Comparison of ENCODE assay signal across 12 cellular contexts in genomic region chr7:111527545-111527944, GRCh38. TPM values are rescaled to one million over a fixed set of nuclear protein-coding genes. Genes with fewer than 3 reads are reported as not detected.
DNase-seq lines count a peak whose midpoint lies in the region; ATAC-seq, FAIRE-seq and TF ChIP-seq lines count a peak whose summit lies in the region.
"Had no signal": no experiment of that assay in that cellular context is flagged by ENCODE, and none has a peak within 500 bp of the region (broad histone marks: within the 10 kb centered on the region; RNA-seq: fewer than 3 reads in every experiment).

No MANE protein-coding gene starts in this region.

- FAIRE-seq in GM18507 (lab: Jason Lieb, UNC) = peak; percentile 83
- FAIRE-seq: H54 had no signal

- peak overlapping the region; percentile 95 for H3K27ac ChIP-seq in PC-3 (ENCODE audit: low read length)
- H3K27ac ChIP-seq: breast epithelium, right atrium auricular region had no signal

- POLR2A ChIA-PET in PC-3 (lab: Charles Lee; ENCODE audit: unreplicated experiment) = interaction anchor here (0.7 kb wide), 1 partner anchor 65 kb away, joined by 10 read pairs; no protein-coding TSS in a partner anchor

- CTCF ChIA-PET in PC-3 (lab: Charles Lee) = no interaction called here

- no peak overlapping the region for H2AFZ ChIP-seq in PC-3 (ENCODE audit: low read length)

- H4K20me1 ChIP-seq in PC-3 (ENCODE audit: low read length) = no peaks in the 10 kb centered on the region

- no TSS peak for BruUV-seq in PC-3 (replicated peaks; lab: Mats Ljungman, UMichigan)

- H3K4me2 ChIP-seq in PC-3 (ENCODE audit: low read length) = no peak overlapping the region

- H3K9ac ChIP-seq in PC-3 (ENCODE audit: low read length) = 0 out of 2 replicates have a peak overlapping the region, but pooled peaks have one; percentile 22

- H3F3A ChIP-seq in PC-3 (ENCODE audit: low read length, unreplicated experiment) = peaks cover 3% of the 10 kb centered on the region

- 0 out of 2 replicates have a peak, but pooled peaks cover 5% of the 10 kb centered on the region for H3K79me2 ChIP-seq in PC-3 (ENCODE audit: low read length)

- DNase-seq in GM18507 (ENCODE audit: extremely low spot score, insufficient read length, low read depth) = no peak
- no peak for DNase-seq in PC-3
- no peak for DNase-seq in NCI-H1694 (lab: John Stamatoyannopoulos, UW)
- DNase-seq in stimulated activated naive CD8-positive, alpha-beta T cell treated with anti-CD3 and anti-CD28 coated beads, Interleukin-15, Interleukin-2, amounts not matched to agents 100 U/mL and 50 U/mL, for 24 hours = no peak
- DNase-seq in H4 (ENCODE audit: low spot score) = no peak
- DNase-seq in cerebellar nuclear complex (lab: John Stamatoyannopoulos, UW) = no peak
- DNase-seq: CD4-positive, alpha-beta memory T cell had no signal

- H3K4me3 ChIP-seq in PC-3 (ENCODE audit: low read length) = no peak overlapping the region
- H3K4me3 ChIP-seq: breast epithelium, right atrium auricular region had no signal

- H3K4me1 ChIP-seq in PC-3 (ENCODE audit: insufficient read depth, low read length) = peaks cover 33% of the 10 kb centered on the region
- H3K4me1 ChIP-seq: breast epithelium had no signal

- no peaks in the 10 kb centered on the region for H3K9me2 ChIP-seq in PC-3 (replicated peaks; ENCODE audit: low read length)

- no peaks in the 10 kb centered on the region for H3K9me3 ChIP-seq in PC-3 (ENCODE audit: low read length)
- H3K9me3 ChIP-seq: breast epithelium, right atrium auricular region had no signal

- intact Hi-C loops in PC-3 (cut with micrococcal nuclease) = no loop called here

- TF ChIP-seq CTCF in PC-3 (conservative IDR thresholded peaks at IDR 0.05; ENCODE audit: low read depth, low read length) = no peak

- H3K36me3 ChIP-seq in PC-3 (ENCODE audit: low read depth, low read length) = no peaks in the 10 kb centered on the region
- H3K36me3 ChIP-seq: breast epithelium, right atrium auricular region had no signal

- H3K27me3 ChIP-seq in PC-3 (ENCODE audit: low read length) = no peaks in the 10 kb centered on the region
- H3K27me3 ChIP-seq: breast epithelium, right atrium auricular region had no signal

- peak; percentile 89 for ATAC-seq in GM21367 (IDR thresholded peaks at IDR 0.05; ENCODE audit: unreplicated experiment)
- ATAC-seq in HG03066 (IDR thresholded peaks at IDR 0.05; ENCODE audit: low read depth, unreplicated experiment) = peak; percentile 92
- ATAC-seq in PC-3 = no peak
- no peak for ATAC-seq in stimulated activated naive CD8-positive, alpha-beta T cell treated with anti-CD3 and anti-CD28 coated beads, Interleukin-15, Interleukin-2, amounts not matched to agents 100 U/mL and 50 U/mL, for 24 hours

RNA-seq across cellular contexts. Expression of gene IMMP2L, which starts 34.7 kb away (rescaled TPM):
- 8.6 and 15.4 TPM in 2 replicates for total RNA-seq in PC-3 (2014; rRNA removed)
- total RNA-seq in H4 (2014; rRNA removed; shearing (Covaris generic)) = 4.0 and 8.7 TPM in 2 replicates

Comparison
In these comparisons a context has a peak if more than half of its experiments do, and no peak if none do; other contexts are left out.
1. ATAC-seq: peak in GM21367 (single experiment) and HG03066 (single experiment); none in PC-3 (single experiment) and stimulated activated naive CD8-positive, alpha-beta T cell treated with anti-CD3 and anti-CD28 coated beads, Interleukin-15, Interleukin-2, amounts not matched to agents 100 U/mL and 50 U/mL, for 24 hours (single experiment).